10 cellular contexts compared by ENCODE assay signal in genomic region chr14:22520235-22520634, GRCh38.
DNase-seq lines count a peak whose midpoint lies in the region; ATAC-seq and TF ChIP-seq lines count a peak whose summit lies in the region.
"Had no signal": no experiment of that assay in that cellular context is flagged by ENCODE, and none has a peak within 500 bp of the region (broad histone marks: within the 10 kb centered on the region; RNA-seq: fewer than 3 reads in every experiment).

No MANE protein-coding gene starts in this region.

- no peaks in the 10 kb centered on the region; a peak in 1 of 5 replicates for H3K9me3 Mint-ChIP-seq in H9
- H3K9me3 Mint-ChIP-seq: dendritic cell treated with granulocyte-macrophage colony-stimulating factor and Interleukin-4, amounts not matched to agents 40 ng/mL and 50 ng/mL, for 4 days had no signal

- peaks cover 4% of the 10 kb centered on the region; the same call in 1 of the 2 replicates for H3K27me3 Mint-ChIP-seq in H9 (ENCODE audit: low read depth)

- H2AFZ ChIP-seq in mammary epithelial cell (ENCODE audit: low read depth, low read length) (peak overlapping the region; percentile 73), neuronal stem cell (ENCODE audit: low read length) (peak overlapping the region; percentile 57), H9 (ENCODE audit: low read length) (no peak overlapping the region)

- no peak overlapping the region for H3K4me3 Mint-ChIP-seq in H9
- H3K4me3 Mint-ChIP-seq: dendritic cell treated with granulocyte-macrophage colony-stimulating factor and Interleukin-4, amounts not matched to agents 40 ng/mL and 50 ng/mL, for 4 days had no signal

- H3K27me3 ChIP-seq in mammary epithelial cell (ENCODE audit: insufficient read depth, low read length) = no peaks in the 10 kb centered on the region
- no peaks in the 10 kb centered on the region for H3K27me3 ChIP-seq in neuronal stem cell (ENCODE audit: control insufficient read depth in 3 of 3, insufficient read depth in 3 of 3, low read depth in 1 of 3, low read length in 3 of 3)
- no peaks in the 10 kb centered on the region for H3K27me3 ChIP-seq in H9 (ENCODE audit: insufficient read depth, low read length)

- intact Hi-C loops in mammary epithelial cell (cut with micrococcal nuclease) = no loop called here

- H2BK5ac ChIP-seq in neuronal stem cell (ENCODE audit: low read length) = no peak overlapping the region
- H2BK5ac ChIP-seq in H9 (ENCODE audit: insufficient read length, low read length) = no peak overlapping the region

- H2BK15ac ChIP-seq in neuronal stem cell (ENCODE audit: low read length) (no peak overlapping the region), H9 (ENCODE audit: low read depth, low read length) (no peak overlapping the region)

- in situ Hi-C loops in mammary epithelial cell (cut with MboI; ENCODE audit: low sequenced_read_pairs in 2 of 2) = no loop called here

- 88% methylated on average over 4 of the region's 4 CpGs for WGBS in mammary epithelial cell (ENCODE audit: low coverage, missing lambda C conversion rate)
- WGBS in neuronal stem cell (ENCODE audit: extremely low coverage in 2 of 2, insufficient read length in 2 of 2, insufficient replicate concordance in 1 of 2), 2 donors = no CpG with 5 or more reads among the region's 4 CpGs
- WGBS in H9 (ENCODE audit: extremely low coverage, insufficient read length, low lambda C conversion rate) = no CpG with 5 or more reads among the region's 4 CpGs

- H3K79me2 ChIP-seq in mammary epithelial cell (ENCODE audit: insufficient read depth, low read length) = no peaks in the 10 kb centered on the region
- H3K79me2 ChIP-seq in H9 (ENCODE audit: insufficient read depth, low read length) = no peaks in the 10 kb centered on the region

- H3K9ac ChIP-seq in mammary epithelial cell (ENCODE audit: insufficient read depth, low read length) = no peak overlapping the region
- H3K9ac ChIP-seq in neuronal stem cell (ENCODE audit: low read depth, low read length, poor library complexity) = no peak overlapping the region
- no peak overlapping the region for H3K9ac ChIP-seq in H9 (ENCODE audit: extremely low read depth, insufficient read length, low read length)

- H3K36me3 Mint-ChIP-seq in H9 (ENCODE audit: insufficient read depth in 1 of 3, low read depth in 3 of 3) = peaks cover 0 to 3% (median 0%) of the 10 kb centered on the region in 3 experiments; a peak in 1 of 7 replicates

- no peak overlapping the region for H3K4me3 ChIP-seq in mammary epithelial cell (replicated peaks in 1 of 3; ENCODE audit: insufficient read depth in 1 of 3, low read depth in 2 of 3, low read length in 3 of 3)
- H3K4me3 ChIP-seq in neuronal stem cell (ENCODE audit: low read length in 2 of 2) = no peak overlapping the region

- H3K4me2 ChIP-seq in mammary epithelial cell (ENCODE audit: insufficient read depth, low read depth, low read length) = peak overlapping the region; percentile 53
- no peak overlapping the region for H3K4me2 ChIP-seq in neuronal stem cell (ENCODE audit: insufficient read depth, low read length, poor library complexity, severe bottlenecking)
- H3K4me2 ChIP-seq in H9 (ENCODE audit: insufficient read depth, insufficient read length, low read length) = no peak overlapping the region

- dilution Hi-C loops in mammary epithelial cell (cut with HindIII; ENCODE audit: low sequenced_read_pairs) = no loop called here

- H2BK20ac ChIP-seq in H9 (ENCODE audit: low read depth, low read length, poor library complexity, severe bottlenecking) = no peak overlapping the region

- H4K20me1 ChIP-seq in mammary epithelial cell (ENCODE audit: insufficient read depth, low read length) (no peaks in the 10 kb centered on the region), H9 (ENCODE audit: control insufficient read depth, insufficient read depth, insufficient read length) (no peaks in the 10 kb centered on the region)

- H3K9me3 ChIP-seq in mammary epithelial cell (replicated peaks; ENCODE audit: insufficient read depth, low read length) = no peaks in the 10 kb centered on the region
- no peaks in the 10 kb centered on the region for H3K9me3 ChIP-seq in neuronal stem cell (replicated peaks in 1 of 2; ENCODE audit: control insufficient read depth in 2 of 2, insufficient read depth in 1 of 2, low read depth in 1 of 2, low read length in 2 of 2)
- no peaks in the 10 kb centered on the region for H3K9me3 ChIP-seq in H9 (ENCODE audit: control insufficient read depth, low read depth, low read length)

- H3K23ac ChIP-seq in neuronal stem cell (ENCODE audit: low read depth, low read length, poor library complexity) (no peak overlapping the region), H9 (ENCODE audit: insufficient read length, low read depth, low read length) (no peak overlapping the region)

- no peak for TF ChIP-seq POLR2A in GM18505 (IDR thresholded peaks at IDR 0.05; ENCODE audit: borderline replicate concordance, extremely low read depth, insufficient read depth, insufficient read length)

- peaks cover 14% of the 10 kb centered on the region for H3K4me1 ChIP-seq in mammary epithelial cell (ENCODE audit: insufficient read depth, low read length)
- H3K4me1 ChIP-seq in neuronal stem cell (ENCODE audit: control insufficient read depth in 2 of 2, insufficient read depth in 1 of 2, low read depth in 1 of 2, low read length in 2 of 2) = peaks cover 7 to 20% of the 10 kb centered on the region in 2 donors
- H3K4me1 ChIP-seq in H9 (ENCODE audit: insufficient read depth, low read length) = no peaks in the 10 kb centered on the region

- H3T11ph ChIP-seq in H9 (ENCODE audit: low read length) = no peak overlapping the region

- no peak overlapping the region for H3K27ac ChIP-seq in mammary epithelial cell (ENCODE audit: insufficient read depth, low read depth, low read length)
- H3K27ac ChIP-seq in neuronal stem cell (replicated peaks; ENCODE audit: low read length) = no peak overlapping the region
- H3K27ac ChIP-seq in H9 (ENCODE audit: insufficient read length, low read depth, low read length) = no peak overlapping the region

- H2BK12ac ChIP-seq in neuronal stem cell (ENCODE audit: low read length) (no peak overlapping the region), H9 (ENCODE audit: insufficient read length, low read depth, low read length) (no peak overlapping the region)

- H3K36me3 ChIP-seq in mammary epithelial cell (ENCODE audit: insufficient read depth, low read length) = no peaks in the 10 kb centered on the region
- H3K36me3 ChIP-seq in neuronal stem cell (replicated peaks in 1 of 2; ENCODE audit: control insufficient read depth in 2 of 2, insufficient read depth in 2 of 2, low read length in 2 of 2) = no peaks in the 10 kb centered on the region

- ATAC-seq in GM18505 (IDR thresholded peaks at IDR 0.05; ENCODE audit: unreplicated experiment) (no peak), HG02642 (IDR thresholded peaks at IDR 0.05; ENCODE audit: poor library complexity, unreplicated experiment) (no peak)

- H3K14ac ChIP-seq in neuronal stem cell (ENCODE audit: low read length) (no peak overlapping the region), H9 (ENCODE audit: insufficient read depth, low read length) (no peak overlapping the region)

- H2AK5ac ChIP-seq in neuronal stem cell (ENCODE audit: low read depth, low read length) = no peak overlapping the region
- no peak overlapping the region for H2AK5ac ChIP-seq in H9 (ENCODE audit: insufficient read length, low read length)

- BruUV-seq in mammary epithelial cell (replicated peaks; lab: Mats Ljungman, UMichigan) = no TSS peak

- H3K18ac ChIP-seq in neuronal stem cell (ENCODE audit: low read length) (no peak overlapping the region), H9 (ENCODE audit: insufficient read length, low read depth, low read length) (no peak overlapping the region)

- H3K56ac ChIP-seq in H9 (ENCODE audit: insufficient read length, low read depth, low read length) = no peak overlapping the region

- H3K79me1 ChIP-seq in neuronal stem cell (ENCODE audit: low read depth, low read length) = no peaks in the 10 kb centered on the region
- H3K79me1 ChIP-seq in H9 (ENCODE audit: insufficient read depth, low read depth, low read length, poor library complexity, severe bottlenecking) = no peaks in the 10 kb centered on the region

- TF ChIP-seq CTCF in mammary epithelial cell (conservative IDR thresholded peaks at IDR 0.05 in 1 of 2, IDR thresholded peaks at IDR 0.05 in 1 of 2; ENCODE audit: extremely low read depth in 1 of 2, insufficient read depth in 1 of 2, low read depth in 1 of 2, low read length in 2 of 2) = no peak
- TF ChIP-seq CTCF in H9 (conservative IDR thresholded peaks at IDR 0.05) = no peak

- peaks cover 13 to 15% of the 10 kb centered on the region in 2 experiments for H3K4me1 Mint-ChIP-seq in H9

- H4K91ac ChIP-seq in neuronal stem cell (ENCODE audit: low read depth, low read length, poor library complexity) = no peak overlapping the region
- no peak overlapping the region for H4K91ac ChIP-seq in H9 (ENCODE audit: insufficient read length, low read depth, low read length)

- H3K4ac ChIP-seq in neuronal stem cell (ENCODE audit: low read length) = no peak overlapping the region
- no peak overlapping the region for H3K4ac ChIP-seq in H9 (ENCODE audit: low read depth, low read length)

- peak; percentile 48 for DNase-seq in EL
- DNase-seq in NCI-H82 treated with DMSO at 0.1 percent for 48 hours (lab: John Stamatoyannopoulos, UW; ENCODE audit: unreplicated experiment) = peak; percentile 73
- DNase-seq in mammary epithelial cell = peak; percentile 42
- no peak for DNase-seq in neuronal stem cell (ENCODE audit: low spot score)
- no peak for DNase-seq in H9
- DNase-seq in mucosa of gallbladder (ENCODE audit: low spot score) = no peak
- DNase-seq: NCI-H1092 had no signal

- no peak overlapping the region for H3K27ac Mint-ChIP-seq in H9
- H3K27ac Mint-ChIP-seq: dendritic cell treated with granulocyte-macrophage colony-stimulating factor and Interleukin-4, amounts not matched to agents 40 ng/mL and 50 ng/mL, for 4 days had no signal

- H2BK120ac ChIP-seq in neuronal stem cell (ENCODE audit: low read depth, low read length) (no peak overlapping the region), H9 (ENCODE audit: low read depth, low read length, poor library complexity, severe bottlenecking) (no peak overlapping the region)

- H3K23me2 ChIP-seq in H9 (ENCODE audit: insufficient read length, low read depth, low read length, poor library complexity, severe bottlenecking) = no peaks in the 10 kb centered on the region

- H4K8ac ChIP-seq in neuronal stem cell (ENCODE audit: low read depth, low read length) = no peak overlapping the region
- no peak overlapping the region for H4K8ac ChIP-seq in H9 (replicated peaks; ENCODE audit: insufficient read length, low read depth, low read length)

- CTCF ChIA-PET in mammary epithelial cell (lab: Charles Lee; ENCODE audit: low non-redundant PET) = no interaction called here

- no peak overlapping the region for H4K5ac ChIP-seq in H9 (ENCODE audit: insufficient read length, low read depth, low read length)

Comparison
In these comparisons a context has a peak if more than half of its experiments do, and no peak if none do; other contexts are left out.
1. DNase-seq: peak in EL (single experiment), NCI-H82 treated with DMSO at 0.1 percent for 48 hours (single experiment) and mammary epithelial cell (single experiment); none in neuronal stem cell (single experiment), H9 (single experiment) and mucosa of gallbladder (single experiment).